Comparison of ENCODE assay signal across 9 cellular contexts in the genomic region with DNA sequence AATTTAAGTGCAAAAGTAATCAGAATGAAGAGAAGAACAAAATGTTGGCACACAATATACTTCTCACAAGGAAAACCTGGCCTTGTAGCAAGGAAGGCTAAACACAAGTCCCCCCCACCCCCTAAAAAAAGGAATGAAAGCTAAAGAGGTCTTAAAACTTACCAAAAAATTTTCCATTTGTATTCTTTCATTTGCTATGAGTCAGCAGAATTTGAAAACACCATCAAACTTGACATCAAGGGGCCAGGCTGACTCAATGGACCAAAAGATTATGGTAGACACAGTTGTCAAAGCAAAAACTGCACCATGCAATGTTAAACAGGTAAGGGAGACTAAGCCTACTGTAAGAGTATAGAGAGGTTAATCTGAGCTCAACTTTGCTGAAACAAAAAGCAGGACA.
"Had no signal": no experiment of that assay in that cellular context is flagged by ENCODE, and none has a peak within 500 bp of the region (broad histone marks: within the 10 kb centered on the region; RNA-seq: fewer than 3 reads in every experiment).

No MANE protein-coding gene starts in this region.

- H3K4me3 Mint-ChIP-seq: H9 had no signal

- H3K4me3 ChIP-seq: GM23248 had no signal

- DNase-seq: GM23248, GOT3, H9, HCEC 1CT, Karpas-422, KBM-7 had no signal

- H3K27ac ChIP-seq: GM23248, KMS-11 had no signal

- H3K9ac ChIP-seq: GM23248, KMS-11 had no signal

- FAIRE-seq: H54, HTR-8/SVneo had no signal

- H2AFZ ChIP-seq: GM23248 had no signal

- H3K4me2 ChIP-seq: KMS-11 had no signal
